In genomic region chr16:62254847-62255246, GRCh38 we compare ENCODE assay signal across 1 cellular context.
TF ChIP-seq lines count a peak whose summit lies in the region.

No MANE protein-coding gene starts in this region.

TF ChIP-seq in SK-N-SH, 30 proteins besides CTCF, POLR2A, EP300 and RAD21 (continued from another document):
- TF ChIP-seq NRF1 (IDR thresholded peaks at IDR 0.05; ENCODE audit: low read depth, low read length) (no peak), GABPA (IDR thresholded peaks at IDR 0.05; ENCODE audit: low read depth) (no peak), FOXM1 (IDR thresholded peaks at IDR 0.05; ENCODE audit: low read depth) (no peak), SIN3A (IDR thresholded peaks at IDR 0.05; ENCODE audit: borderline replicate concordance, low read depth, low read length) (no peak), FOXJ3 (CRISPR knock-in tag; IDR thresholded peaks at IDR 0.05) (0 out of 2 replicates have a peak, but pooled peaks have one; percentile 71), RFX5 (IDR thresholded peaks at IDR 0.05; ENCODE audit: low read length) (no peak), NFIC (IDR thresholded peaks at IDR 0.05; ENCODE audit: borderline replicate concordance) (no peak), ZBTB33 (IDR thresholded peaks at IDR 0.05; ENCODE audit: borderline replicate concordance, low read depth) (no peak), POLR2AphosphoS5 (IDR thresholded peaks at IDR 0.05; ENCODE audit: low read depth, low read length) (peak; percentile 31; the same call in 1 of the 2 replicates), JUND (IDR thresholded peaks at IDR 0.05) (no peak), RCOR1 (IDR thresholded peaks at IDR 0.05; ENCODE audit: low read length) (peak; percentile 82; the same call in 1 of the 2 replicates), GATA2 (CRISPR knock-in tag; IDR thresholded peaks at IDR 0.05) (peak; percentile 77), MXI1 (IDR thresholded peaks at IDR 0.05; ENCODE audit: low read depth, low read length) (peak; percentile 53; the same call in 1 of the 2 replicates), TCF12 (IDR thresholded peaks at IDR 0.05) (peak; percentile 74)
- TF ChIP-seq, protein P1, sequence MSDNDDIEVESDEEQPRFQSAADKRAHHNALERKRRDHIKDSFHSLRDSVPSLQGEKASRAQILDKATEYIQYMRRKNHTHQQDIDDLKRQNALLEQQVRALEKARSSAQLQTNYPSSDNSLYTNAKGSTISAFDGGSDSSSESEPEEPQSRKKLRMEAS (IDR thresholded peaks at IDR 0.05; ENCODE audit: low read depth) = no peak
